In the genomic region with DNA sequence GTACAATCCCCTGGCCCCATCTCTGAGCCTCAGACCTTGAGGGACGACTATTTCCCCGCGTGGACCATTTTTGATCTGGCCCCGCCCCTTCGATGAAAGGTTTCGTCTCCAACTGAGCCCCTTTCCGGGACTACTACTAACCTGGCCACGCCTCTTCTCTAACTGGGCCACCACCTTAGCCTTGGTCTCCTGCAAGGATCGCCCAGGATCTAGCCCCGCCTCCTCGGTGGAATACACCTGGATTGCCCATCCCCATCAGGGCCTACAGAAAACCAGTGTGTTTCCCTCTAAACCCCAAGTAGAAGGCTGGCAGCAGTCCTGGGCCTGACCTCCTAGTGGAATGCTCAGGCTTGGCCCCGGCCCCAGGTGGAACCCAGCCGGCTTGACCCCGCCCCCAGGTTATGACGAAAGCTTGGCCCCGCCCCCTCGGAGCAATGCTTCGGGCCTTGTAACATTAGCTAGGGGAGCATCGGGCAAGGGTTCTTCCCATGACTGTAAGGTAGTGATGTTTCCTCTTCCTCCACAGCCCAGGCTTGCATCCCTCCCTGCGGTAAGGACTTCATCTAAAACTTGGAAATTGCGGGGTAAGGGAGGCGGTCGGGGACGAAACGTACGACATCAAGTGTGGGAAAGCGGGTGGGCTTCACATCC, we compare ENCODE assay signal across 8 cellular contexts. TPM values are rescaled to one million over a fixed set of nuclear protein-coding genes. Genes with fewer than 3 reads are reported as not detected.
DNase-seq lines count a peak whose midpoint lies in the region; ATAC-seq lines count a peak whose summit lies in the region.

No MANE protein-coding gene starts in this region.

- no peaks in the 10 kb centered on the region for H3K9me3 Mint-ChIP-seq in T-helper 2 cell treated with Interferon-gamma antibody and Interleukin-4, amounts not matched to agents 5 μg/mL and 100 μg/mL, for 36 hours

- peak overlapping the region; percentile 89 for H3K4me3 Mint-ChIP-seq in T-helper 2 cell treated with Interferon-gamma antibody and Interleukin-4, amounts not matched to agents 5 μg/mL and 100 μg/mL, for 36 hours

- H3K36me3 Mint-ChIP-seq in T-helper 2 cell treated with Interferon-gamma antibody and Interleukin-4, amounts not matched to agents 5 μg/mL and 100 μg/mL, for 36 hours (ENCODE audit: low read depth) = peaks cover 17% of the 10 kb centered on the region

- no peak for ATAC-seq in GM19395 (IDR thresholded peaks at IDR 0.05; ENCODE audit: unreplicated experiment)

- H3K4me1 Mint-ChIP-seq in T-helper 2 cell treated with Interferon-gamma antibody and Interleukin-4, amounts not matched to agents 5 μg/mL and 100 μg/mL, for 36 hours (ENCODE audit: low read depth) = peaks cover 15% of the 10 kb centered on the region

- DNase-seq in Caki2 (ENCODE audit: low read depth) (peak; percentile 47), cerebellum (ENCODE audit: low spot score) (peak; percentile 65), islet precursor cell (peak; percentile 93), NCI-H510A (lab: John Stamatoyannopoulos, UW) (no peak), KG1 (lab: John Stamatoyannopoulos, UW) (no peak)
- DNase-seq in T-helper 2 cell treated with Interferon-gamma antibody and Interleukin-4, amounts not matched to agents 5 μg/mL and 100 μg/mL, for 36 hours (ENCODE audit: low spot score) = no peak
- peak; percentile 41 for DNase-seq in stimulated activated CD4-positive, alpha-beta T cell treated with anti-CD3 and anti-CD28 coated beads, Interleukin-2, amount 100 ng/mL, for 4 hours (ENCODE audit: low read depth)

- in situ Hi-C loops in Caki2 (cut with HindIII; ENCODE audit: low pct_unique_long_range_greater_than_20kb, low sequenced_read_pairs) = no loop called here

- peaks cover 2% of the 10 kb centered on the region for H3K27me3 Mint-ChIP-seq in T-helper 2 cell treated with Interferon-gamma antibody and Interleukin-4, amounts not matched to agents 5 μg/mL and 100 μg/mL, for 36 hours (ENCODE audit: low read depth)

- no peak overlapping the region for H3K27ac Mint-ChIP-seq in T-helper 2 cell treated with Interferon-gamma antibody and Interleukin-4, amounts not matched to agents 5 μg/mL and 100 μg/mL, for 36 hours

RNA-seq across cellular contexts. Expression of a gene that starts 9.1 kb away (rescaled TPM):
- total RNA-seq in Caki2 (2014; rRNA removed; shearing (Covaris generic); ENCODE audit: low replicate concordance) = 2.1 and 4.9 TPM in 2 replicates
- 3.8 TPM for total RNA-seq in cerebellum

RNA-seq across cellular contexts. Expression of a gene that starts 21.6 kb away (rescaled TPM):
- not detected in 2 replicates for total RNA-seq in Caki2 (2014; rRNA removed; shearing (Covaris generic); ENCODE audit: low replicate concordance)
- total RNA-seq in cerebellum = 2.7 TPM

RNA-seq across cellular contexts. Expression of a gene that starts 49.5 kb away (rescaled TPM):
- total RNA-seq in Caki2 (2014; rRNA removed; shearing (Covaris generic); ENCODE audit: low replicate concordance) = not detected in 2 replicates
- total RNA-seq in cerebellum = 3.2 TPM

RNA-seq across cellular contexts. Expression of a gene that starts 55.6 kb away (rescaled TPM):
- not detected in 2 replicates for total RNA-seq in Caki2 (2014; rRNA removed; shearing (Covaris generic); ENCODE audit: low replicate concordance)
- total RNA-seq in cerebellum = 1.6 TPM

RNA-seq across cellular contexts. Expression of a gene that starts 58.8 kb away (rescaled TPM):
- 1.1 TPM in 1 of 2 replicates, not detected in the other for total RNA-seq in Caki2 (2014; rRNA removed; shearing (Covaris generic); ENCODE audit: low replicate concordance)
- 0.27 TPM for total RNA-seq in cerebellum

Comparison
In these comparisons a context has a peak if more than half of its experiments do, and no peak if none do; other contexts are left out.
1. DNase-seq: peak in Caki2 (single experiment), cerebellum (single experiment), islet precursor cell (single experiment) and stimulated activated CD4-positive, alpha-beta T cell treated with anti-CD3 and anti-CD28 coated beads, Interleukin-2, amount 100 ng/mL, for 4 hours (single experiment); none in T-helper 2 cell treated with Interferon-gamma antibody and Interleukin-4, amounts not matched to agents 5 μg/mL and 100 μg/mL, for 36 hours (single experiment), NCI-H510A (single experiment) and KG1 (single experiment).